Comparison of ENCODE assay signal across 11 cellular contexts in genomic region chr3:142366434-142366833, GRCh38.
DNase-seq lines count a peak whose midpoint lies in the region; ATAC-seq and TF ChIP-seq lines count a peak whose summit lies in the region.
"Had no signal": no experiment of that assay in that cellular context is flagged by ENCODE, and none has a peak within 500 bp of the region (broad histone marks: within the 10 kb centered on the region; RNA-seq: fewer than 3 reads in every experiment).

No MANE protein-coding gene starts in this region.

- no CpG with 5 or more reads among the region's 1 CpG for WGBS in mesendoderm (ENCODE audit: extremely low coverage, insufficient coverage, low lambda C conversion rate)

- no peak overlapping the region for H2BK120ac ChIP-seq in mesendoderm (ENCODE audit: low read depth, low read length)

- no peaks in the 10 kb centered on the region for H3K79me1 ChIP-seq in mesendoderm (ENCODE audit: low read length)

- POLR2A ChIA-PET in WTC11 (lab: Charles Lee), result no interaction called here

- H3K4ac ChIP-seq in mesendoderm (ENCODE audit: low read depth, low read length), result no peak overlapping the region

- H3K23ac ChIP-seq in mesendoderm (ENCODE audit: low read length), result no peak overlapping the region

- ATAC-seq in WTC11 (peak; percentile 60; the same call in 1 of the 2 replicates), left cardiac atrium (no peak)
- ATAC-seq: activated naive CD8-positive, alpha-beta T cell treated with anti-CD3 and anti-CD28 coated beads, Interleukin-2, amount 50 U/mL, for 24 hours; heart right ventricle had no signal

- CTCF ChIA-PET in WTC11 (lab: Charles Lee), result no interaction called here

- no peaks in the 10 kb centered on the region for H3K4me1 Mint-ChIP-seq in WTC11
- H3K4me1 Mint-ChIP-seq: activated naive CD8-positive, alpha-beta T cell treated with anti-CD3 and anti-CD28 coated beads, Interleukin-2, amount 50 U/mL, for 24 hours had no signal

- H3K4me2 ChIP-seq in MM.1S (ENCODE audit: low read depth, low read length) (no peak overlapping the region), mesendoderm (ENCODE audit: low read length) (no peak overlapping the region)

- no peaks in the 10 kb centered on the region for H3K79me2 ChIP-seq in MM.1S (ENCODE audit: low read length)
- H3K79me2 ChIP-seq in mesendoderm (ENCODE audit: control insufficient read depth, insufficient read depth, low read length), result no peaks in the 10 kb centered on the region

- H3K9me2 ChIP-seq in MM.1S (replicated peaks; ENCODE audit: insufficient read depth, low read length), result no peaks in the 10 kb centered on the region

- no peak overlapping the region for H3K4me3 Mint-ChIP-seq in WTC11
- H3K4me3 Mint-ChIP-seq: activated naive CD8-positive, alpha-beta T cell treated with anti-CD3 and anti-CD28 coated beads, Interleukin-2, amount 50 U/mL, for 24 hours had no signal

- peaks cover 7% of the 10 kb centered on the region; the same call in 1 of the 2 replicates for H3K36me3 ChIP-seq in MM.1S (replicated peaks; ENCODE audit: insufficient read depth, low read length)
- H3K36me3 ChIP-seq in mesendoderm (ENCODE audit: control insufficient read depth, insufficient read depth, low read length), result no peaks in the 10 kb centered on the region

- no peak overlapping the region for H2BK15ac ChIP-seq in mesendoderm (replicated peaks; ENCODE audit: low read depth)

- no peak overlapping the region for H3K27ac ChIP-seq in MM.1S (ENCODE audit: low read length)
- no peak overlapping the region for H3K27ac ChIP-seq in mesendoderm (ENCODE audit: low read depth, low read length)
- H3K27ac ChIP-seq: heart right ventricle had no signal

- no peak overlapping the region for H3K27ac Mint-ChIP-seq in WTC11
- H3K27ac Mint-ChIP-seq: activated naive CD8-positive, alpha-beta T cell treated with anti-CD3 and anti-CD28 coated beads, Interleukin-2, amount 50 U/mL, for 24 hours had no signal

- H4K8ac ChIP-seq in mesendoderm (ENCODE audit: low read depth, low read length), result no peak overlapping the region

- no peaks in the 10 kb centered on the region for H3K27me3 Mint-ChIP-seq in WTC11 (ENCODE audit: low read depth)
- H3K27me3 Mint-ChIP-seq: activated naive CD8-positive, alpha-beta T cell treated with anti-CD3 and anti-CD28 coated beads, Interleukin-2, amount 50 U/mL, for 24 hours had no signal

- no peaks in the 10 kb centered on the region for H3K36me3 Mint-ChIP-seq in WTC11

- no peaks in the 10 kb centered on the region for H3K9me3 Mint-ChIP-seq in WTC11
- H3K9me3 Mint-ChIP-seq: activated naive CD8-positive, alpha-beta T cell treated with anti-CD3 and anti-CD28 coated beads, Interleukin-2, amount 50 U/mL, for 24 hours had no signal

- H2BK5ac ChIP-seq in mesendoderm (ENCODE audit: low read length), result no peak overlapping the region

- no peak overlapping the region for H3K9ac ChIP-seq in MM.1S (ENCODE audit: low read length)
- no peak overlapping the region for H3K9ac ChIP-seq in mesendoderm (ENCODE audit: low read length)

- DNase-seq in NCI-H2029 treated with DMSO at 0.1 percent for 48 hours (lab: John Stamatoyannopoulos, UW) (peak; percentile 1), NCI-H2029 (lab: John Stamatoyannopoulos, UW) (no peak), MM.1S (no peak), WTC11 (ENCODE audit: low spot score) (no peak), mesendoderm (peak; percentile 11), left cardiac atrium (no peak), NCI-H345 (lab: John Stamatoyannopoulos, UW) (no peak)
- no peak for DNase-seq in stimulated activated CD4-positive, alpha-beta T cell treated with anti-CD3 and anti-CD28 coated beads, Interleukin-4, amount 100 ng/mL, for 24 hours
- DNase-seq: activated naive CD8-positive, alpha-beta T cell treated with anti-CD3 and anti-CD28 coated beads, Interleukin-2, amount 50 U/mL, for 24 hours; heart right ventricle; NCI-H1417 treated with DMSO at 0.1 percent for 48 hours had no signal

- no peak overlapping the region for H2AK5ac ChIP-seq in mesendoderm (ENCODE audit: low read length)

- TF ChIP-seq CTCF in MM.1S (IDR thresholded peaks at IDR 0.05; ENCODE audit: low read length) (peak; percentile 12; the same call in 1 of the 2 replicates), WTC11 (IDR thresholded peaks at IDR 0.05) (0 out of 2 replicates have a peak, but pooled peaks have one; percentile 10)

- H3K27me3 ChIP-seq in MM.1S (replicated peaks; ENCODE audit: insufficient read depth, low read length) (no peaks in the 10 kb centered on the region), mesendoderm (ENCODE audit: insufficient read depth, low read length, poor library complexity) (no peaks in the 10 kb centered on the region)
- H3K27me3 ChIP-seq: heart right ventricle had no signal

- H3K4me3 ChIP-seq in MM.1S (ENCODE audit: low read length) (no peak overlapping the region), mesendoderm (ENCODE audit: low read length) (no peak overlapping the region)
- H3K4me3 ChIP-seq: heart right ventricle had no signal

- H2AFZ ChIP-seq in MM.1S (ENCODE audit: low read length), result no peak overlapping the region

- H4K5ac ChIP-seq in mesendoderm (ENCODE audit: low read length), result no peak overlapping the region

- intact Hi-C loops in left cardiac atrium (cut with DNase I), result no loop called here

- H3K4me1 ChIP-seq in MM.1S (ENCODE audit: low read length) (no peaks in the 10 kb centered on the region), mesendoderm (ENCODE audit: control insufficient read depth, low read depth, low read length) (peaks cover 4% of the 10 kb centered on the region)
- H3K4me1 ChIP-seq: heart right ventricle had no signal

- H3F3A ChIP-seq in MM.1S (ENCODE audit: insufficient read depth, low read length), result no peaks in the 10 kb centered on the region

- H3K18ac ChIP-seq in mesendoderm (ENCODE audit: low read length), result no peak overlapping the region

- no peaks in the 10 kb centered on the region for H4K20me1 ChIP-seq in MM.1S (ENCODE audit: insufficient read depth, low read length)

- no peaks in the 10 kb centered on the region for H3K9me3 ChIP-seq in MM.1S (replicated peaks; ENCODE audit: insufficient read depth, low read length)
- H3K9me3 ChIP-seq: heart right ventricle had no signal

- no peak overlapping the region for H3K56ac ChIP-seq in mesendoderm (ENCODE audit: low read length)

TF ChIP-seq in WTC11, 78 proteins besides CTCF, POLR2A, EP300 and RAD21 (continues in another document):
- TF ChIP-seq RORB (CRISPR knock-in tag; IDR thresholded peaks at IDR 0.05) (no peak), PRRX2 (CRISPR knock-in tag; IDR thresholded peaks at IDR 0.05) (no peak), ZBTB21 (CRISPR knock-in tag; IDR thresholded peaks at IDR 0.05; ENCODE audit: borderline replicate concordance) (no peak), TEAD1 (CRISPR knock-in tag; IDR thresholded peaks at IDR 0.05) (no peak), ESRRA (CRISPR knock-in tag; IDR thresholded peaks at IDR 0.05; ENCODE audit: borderline replicate concordance) (no peak), TEAD4 (CRISPR knock-in tag; IDR thresholded peaks at IDR 0.05) (no peak), MYBL2 (CRISPR knock-in tag; IDR thresholded peaks at IDR 0.05) (no peak), ELF4 (CRISPR knock-in tag; IDR thresholded peaks at IDR 0.05; ENCODE audit: low read depth) (no peak), FOXK1 (CRISPR knock-in tag; IDR thresholded peaks at IDR 0.05) (no peak), MAX (CRISPR knock-in tag; IDR thresholded peaks at IDR 0.05) (no peak)
- TF ChIP-seq, protein P1, sequence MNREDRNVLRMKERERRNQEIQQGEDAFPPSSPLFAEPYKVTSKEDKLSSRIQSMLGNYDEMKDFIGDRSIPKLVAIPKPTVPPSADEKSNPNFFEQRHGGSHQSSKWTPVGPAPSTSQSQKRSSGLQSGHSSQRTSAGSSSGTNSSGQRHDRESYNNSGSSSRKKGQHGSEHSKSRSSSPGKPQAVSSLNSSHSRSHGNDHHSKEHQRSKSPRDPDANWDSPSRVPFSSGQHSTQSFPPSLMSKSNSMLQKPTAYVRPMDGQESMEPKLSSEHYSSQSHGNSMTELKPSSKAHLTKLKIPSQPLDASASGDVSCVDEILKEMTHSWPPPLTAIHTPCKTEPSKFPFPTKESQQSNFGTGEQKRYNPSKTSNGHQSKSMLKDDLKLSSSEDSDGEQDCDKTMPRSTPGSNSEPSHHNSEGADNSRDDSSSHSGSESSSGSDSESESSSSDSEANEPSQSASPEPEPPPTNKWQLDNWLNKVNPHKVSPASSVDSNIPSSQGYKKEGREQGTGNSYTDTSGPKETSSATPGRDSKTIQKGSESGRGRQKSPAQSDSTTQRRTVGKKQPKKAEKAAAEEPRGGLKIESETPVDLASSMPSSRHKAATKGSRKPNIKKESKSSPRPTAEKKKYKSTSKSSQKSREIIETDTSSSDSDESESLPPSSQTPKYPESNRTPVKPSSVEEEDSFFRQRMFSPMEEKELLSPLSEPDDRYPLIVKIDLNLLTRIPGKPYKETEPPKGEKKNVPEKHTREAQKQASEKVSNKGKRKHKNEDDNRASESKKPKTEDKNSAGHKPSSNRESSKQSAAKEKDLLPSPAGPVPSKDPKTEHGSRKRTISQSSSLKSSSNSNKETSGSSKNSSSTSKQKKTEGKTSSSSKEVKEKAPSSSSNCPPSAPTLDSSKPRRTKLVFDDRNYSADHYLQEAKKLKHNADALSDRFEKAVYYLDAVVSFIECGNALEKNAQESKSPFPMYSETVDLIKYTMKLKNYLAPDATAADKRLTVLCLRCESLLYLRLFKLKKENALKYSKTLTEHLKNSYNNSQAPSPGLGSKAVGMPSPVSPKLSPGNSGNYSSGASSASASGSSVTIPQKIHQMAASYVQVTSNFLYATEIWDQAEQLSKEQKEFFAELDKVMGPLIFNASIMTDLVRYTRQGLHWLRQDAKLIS (CRISPR knock-in tag; IDR thresholded peaks at IDR 0.05; ENCODE audit: borderline replicate concordance), result no peak
- TF ChIP-seq, protein P2, sequence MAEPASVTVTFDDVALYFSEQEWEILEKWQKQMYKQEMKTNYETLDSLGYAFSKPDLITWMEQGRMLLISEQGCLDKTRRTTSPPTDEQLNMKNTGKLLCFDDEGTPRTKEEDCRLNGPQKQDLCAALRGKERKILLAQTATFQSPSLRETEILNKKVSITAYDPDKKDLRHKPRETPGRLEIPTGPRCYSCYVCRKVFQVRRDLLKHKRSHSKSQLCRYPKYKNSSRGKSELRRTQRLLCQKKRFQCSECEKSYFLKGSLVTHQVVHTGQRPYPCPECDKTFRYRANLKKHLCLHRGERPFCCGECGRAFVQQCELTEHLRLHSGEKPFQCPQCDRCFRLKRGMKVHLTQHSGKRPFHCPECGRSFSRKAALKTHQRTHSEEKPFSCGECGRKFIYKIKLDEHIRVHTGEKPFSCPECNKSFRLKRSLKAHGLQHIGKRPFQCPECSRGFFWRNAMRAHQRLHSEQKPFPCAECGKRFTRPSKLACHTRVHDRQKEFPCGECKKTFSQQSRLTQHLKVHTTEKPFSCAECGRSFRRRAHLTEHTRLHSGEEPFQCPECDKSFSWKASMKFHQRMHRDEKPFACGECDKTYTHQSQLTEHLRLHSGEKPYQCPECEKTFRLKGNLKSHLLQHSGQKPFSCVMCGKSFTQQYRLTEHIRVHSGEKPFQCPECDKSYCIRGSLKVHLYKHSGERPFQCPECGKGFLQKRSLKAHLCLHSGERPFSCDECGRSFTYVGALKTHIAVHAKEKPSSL (CRISPR knock-in tag; conservative IDR thresholded peaks at IDR 0.05), result no peak

Comparison
In these comparisons a context has a peak if more than half of its experiments do, and no peak if none do; other contexts are left out.
1. DNase-seq: peak in NCI-H2029 treated with DMSO at 0.1 percent for 48 hours (single experiment) and mesendoderm (single experiment); none in NCI-H2029 (single experiment), MM.1S (single experiment), WTC11 (single experiment), left cardiac atrium (single experiment), stimulated activated CD4-positive, alpha-beta T cell treated with anti-CD3 and anti-CD28 coated beads, Interleukin-4, amount 100 ng/mL, for 24 hours (single experiment) and NCI-H345 (single experiment).